Comparison of ENCODE assay signal across 9 cellular contexts in the genomic region with DNA sequence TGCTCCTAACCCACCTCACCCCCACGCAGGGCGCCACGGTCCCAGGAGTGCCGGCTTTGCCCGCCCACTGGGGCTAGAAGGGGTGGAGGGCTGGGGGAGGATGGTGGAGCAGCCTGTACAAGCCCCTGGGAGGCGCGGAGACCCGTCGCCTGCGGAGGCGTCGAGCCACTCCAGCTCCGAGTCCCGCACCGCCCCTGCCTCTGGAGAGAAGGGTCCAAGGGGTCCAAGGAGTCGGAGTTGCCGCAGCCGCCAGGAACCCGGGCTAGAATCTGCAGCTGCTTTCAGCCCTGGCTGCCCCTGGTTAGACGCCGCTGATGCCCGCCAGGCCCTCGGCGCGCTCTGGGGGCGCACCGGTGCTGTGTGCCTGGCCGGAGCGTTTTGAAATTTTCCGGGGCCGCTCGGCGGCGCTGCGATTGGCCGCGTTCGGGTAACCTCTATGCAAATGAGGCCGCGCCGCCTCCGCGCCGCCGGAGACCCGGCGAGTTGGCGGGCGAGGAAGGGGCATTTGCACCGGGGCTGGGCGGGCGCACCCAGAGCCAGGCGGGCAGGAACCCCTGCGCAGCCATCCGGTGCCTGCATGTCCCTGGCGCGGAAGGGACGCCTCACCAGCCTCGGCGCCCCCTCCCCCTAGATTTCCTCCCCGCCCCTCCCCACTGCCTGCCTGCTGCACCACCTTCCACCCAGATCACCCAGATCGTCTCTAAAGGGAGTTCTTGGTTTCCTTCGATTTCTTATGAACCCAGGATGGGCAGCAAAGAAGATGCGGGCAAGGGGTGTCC. TPM values are rescaled to one million over a fixed set of nuclear protein-coding genes. Genes with fewer than 3 reads are reported as not detected.
A peak's percentile ranks its signal among the peaks of the same experiment; 100 is the strongest.
DNase-seq lines count a peak whose midpoint lies in the region; ATAC-seq, FAIRE-seq and TF ChIP-seq lines count a peak whose summit lies in the region.
"Had no signal": no experiment of that assay in that cellular context is flagged by ENCODE, and none has a peak within 500 bp of the region (broad histone marks: within the 10 kb centered on the region; RNA-seq: fewer than 3 reads in every experiment).

A gene with protein sequence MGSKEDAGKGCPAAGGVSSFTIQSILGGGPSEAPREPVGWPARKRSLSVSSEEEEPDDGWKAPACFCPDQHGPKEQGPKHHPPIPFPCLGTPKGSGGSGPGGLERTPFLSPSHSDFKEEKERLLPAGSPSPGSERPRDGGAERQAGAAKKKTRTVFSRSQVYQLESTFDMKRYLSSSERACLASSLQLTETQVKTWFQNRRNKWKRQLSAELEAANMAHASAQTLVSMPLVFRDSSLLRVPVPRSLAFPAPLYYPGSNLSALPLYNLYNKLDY (plus strand): TSS at position 502 of the 779 bp plus-strand sequence. CDS start 243 bp downstream, at position 745.

- H3F3A ChIP-seq in PC-3 (ENCODE audit: low read length, unreplicated experiment), result no peaks in the 10 kb centered on the region

- H3K9me3 ChIP-seq in A549 (no peaks in the 10 kb centered on the region), OCI-LY7 (ENCODE audit: low read length) (no peaks in the 10 kb centered on the region), PC-3 (ENCODE audit: low read length) (no peaks in the 10 kb centered on the region)

- WGBS in A549 (ENCODE audit: missing lambda C conversion rate), result 31% methylated on average over 11 of the region's 64 CpGs

- H3K36me3 ChIP-seq in OCI-LY7 (ENCODE audit: insufficient read depth, low read length), result no peaks in the 10 kb centered on the region
- no peaks in the 10 kb centered on the region for H3K36me3 ChIP-seq in PC-3 (ENCODE audit: low read depth, low read length)

- CTCF ChIA-PET in A549 (lab: Yijun Ruan, JAX) (interaction anchor here (1.0 to 9.4 kb wide), 3 partner anchors 12 to 410 kb away, joined by 3 to 64 read pairs (median 3); no protein-coding TSS in a partner anchor), OCI-LY7 (lab: Charles Lee; ENCODE audit: unreplicated experiment) (no interaction called here), PC-3 (lab: Charles Lee) (no interaction called here)

- peak within 1 kb of the TSS; percentile 46 for H3K4me3 ChIP-seq in A549
- H3K4me3 ChIP-seq in OCI-LY7 (ENCODE audit: low read depth, low read length, poor library complexity, severe bottlenecking), result peak within 1 kb of the TSS; percentile 61
- H3K4me3 ChIP-seq in PC-3 (ENCODE audit: low read length), result no peak within 1 kb of the TSS

- TF ChIP-seq CTCF in A549 (IDR thresholded peaks at IDR 0.05), result no peak
- no peak for TF ChIP-seq CTCF in GM13976 (IDR thresholded peaks at IDR 0.05; ENCODE audit: borderline replicate concordance, control extremely low read depth, extremely low read depth, insufficient read depth, missing control alignments)
- TF ChIP-seq CTCF in OCI-LY7 (conservative IDR thresholded peaks at IDR 0.05; ENCODE audit: low read length), result peak; percentile 19; the same call in 1 of the 2 replicates
- peak; percentile 2 for TF ChIP-seq CTCF in foreskin keratinocyte (conservative IDR thresholded peaks at IDR 0.05)
- no peak for TF ChIP-seq CTCF in PC-3 (conservative IDR thresholded peaks at IDR 0.05; ENCODE audit: low read depth, low read length)

- no TSS peak for BruUV-seq in OCI-LY7 (replicated peaks; lab: Mats Ljungman, UMichigan)
- no TSS peak for BruUV-seq in PC-3 (replicated peaks; lab: Mats Ljungman, UMichigan)

- no peak within 1 kb of the TSS; the same call in 1 of the 2 replicates for H2AFZ ChIP-seq in OCI-LY7 (ENCODE audit: low read length)
- no peak within 1 kb of the TSS for H2AFZ ChIP-seq in PC-3 (ENCODE audit: low read length)

- H3K9ac ChIP-seq in PC-3 (ENCODE audit: low read length), result no peak within 1 kb of the TSS

- H4K20me1 ChIP-seq in OCI-LY7 (ENCODE audit: insufficient read depth, low read length) (no peaks in the 10 kb centered on the region), PC-3 (ENCODE audit: low read length) (no peaks in the 10 kb centered on the region)

- H3K27ac ChIP-seq in A549 (peak within 1 kb of the TSS in 1 of 2 experiments; percentile 78; a peak in 3 of 6 replicates), OCI-LY7 (ENCODE audit: low read depth, low read length, poor library complexity, severe bottlenecking) (no peak within 1 kb of the TSS), foreskin keratinocyte (no peak within 1 kb of the TSS), PC-3 (ENCODE audit: low read length) (no peak within 1 kb of the TSS)

- intact Hi-C loops in OCI-LY7 (cut with micrococcal nuclease; ENCODE audit: unreplicated experiment), result loop anchor here (5.0 kb wide), 1 partner anchor 389 kb away; no protein-coding TSS in a partner anchor
- intact Hi-C loops in head of caudate nucleus (cut with DNase I), result no loop called here
- intact Hi-C loops in PC-3 (cut with micrococcal nuclease), result no loop called here

- POLR2A ChIA-PET in A549 (lab: Yijun Ruan, JAX) (no interaction called here), OCI-LY7 (lab: Charles Lee) (no interaction called here), PC-3 (lab: Charles Lee; ENCODE audit: unreplicated experiment) (no interaction called here)

- H3K9me2 ChIP-seq in OCI-LY7 (ENCODE audit: insufficient read depth, low read length) (no peaks in the 10 kb centered on the region), PC-3 (replicated peaks; ENCODE audit: low read length) (no peaks in the 10 kb centered on the region)

- H3K79me2 ChIP-seq in OCI-LY7 (ENCODE audit: insufficient read depth, low read depth, low read length) (no peaks in the 10 kb centered on the region), PC-3 (ENCODE audit: low read length) (no peaks in the 10 kb centered on the region)

- no peak for TF ChIP-seq POLR2A in A549 (IDR thresholded peaks at IDR 0.05; ENCODE audit: low read length)

- in situ Hi-C loops in GM13976 (cut with MboI; ENCODE audit: low sequenced_read_pairs, unreplicated experiment), result no loop called here

- TF ChIP-seq EP300 in A549 (IDR thresholded peaks at IDR 0.05), result no peak

- H3K4me1 ChIP-seq in A549 (peaks cover 4% of the 10 kb centered on the region; the same call in 2 of the 3 replicates), OCI-LY7 (ENCODE audit: insufficient read depth, low read length, poor library complexity, severe bottlenecking) (peaks cover 14% of the 10 kb centered on the region), foreskin keratinocyte (no peaks in the 10 kb centered on the region), PC-3 (ENCODE audit: insufficient read depth, low read length) (0 out of 2 replicates have a peak, but pooled peaks cover 6% of the 10 kb centered on the region)

- H3K27me3 ChIP-seq in foreskin keratinocyte (peaks cover 100% of the 10 kb centered on the region), PC-3 (ENCODE audit: low read length) (no peaks in the 10 kb centered on the region)

- no peak for TF ChIP-seq RAD21 in A549 (conservative IDR thresholded peaks at IDR 0.05 in 1 of 2, IDR thresholded peaks at IDR 0.05 in 1 of 2)

- no peak for FAIRE-seq in A549 (lab: Jason Lieb, UNC)

- ATAC-seq in A549 (peak; percentile 62 to 84; a peak in 4 of 6 replicates), foreskin keratinocyte (peak; percentile 8), PC-3 (no peak)

- DNase-seq in A549 (ENCODE audit: low read depth in 1 of 2, low spot score in 1 of 2) (no peak), GM13976 (ENCODE audit: low spot score) (peak; percentile 79), OCI-LY7 (ENCODE audit: low spot score) (peak; percentile 45), foreskin keratinocyte (no peak), SIG-M5 (lab: John Stamatoyannopoulos, UW) (no peak), head of caudate nucleus (no peak), SW480 (ENCODE audit: low spot score) (no peak), PC-3 (no peak)

- H3K4me2 ChIP-seq in A549, result peak within 1 kb of the TSS; percentile 92
- peak within 1 kb of the TSS; percentile 66 for H3K4me2 ChIP-seq in OCI-LY7 (ENCODE audit: low read length)
- H3K4me2 ChIP-seq in PC-3 (ENCODE audit: low read length), result no peak within 1 kb of the TSS

TF ChIP-seq in A549, 52 proteins besides CTCF, POLR2A, EP300 and RAD21:
- TF ChIP-seq, protein P1, sequence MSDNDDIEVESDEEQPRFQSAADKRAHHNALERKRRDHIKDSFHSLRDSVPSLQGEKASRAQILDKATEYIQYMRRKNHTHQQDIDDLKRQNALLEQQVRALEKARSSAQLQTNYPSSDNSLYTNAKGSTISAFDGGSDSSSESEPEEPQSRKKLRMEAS (IDR thresholded peaks at IDR 0.05), result 0 out of 2 replicates have a peak, but pooled peaks have one; percentile 15
- TF ChIP-seq PHF8 (IDR thresholded peaks at IDR 0.05; ENCODE audit: borderline replicate concordance, low read depth) (no peak), USF2 (IDR thresholded peaks at IDR 0.05) (no peak), FOXS1 (CRISPR knock-in tag; IDR thresholded peaks at IDR 0.05) (no peak), E2F6 (IDR thresholded peaks at IDR 0.05; ENCODE audit: borderline replicate concordance, low read depth) (0 out of 2 replicates have a peak, but pooled peaks have one; percentile 18)

RNA-seq across cellular contexts. Expression of the gene that starts here (rescaled TPM):
- not detected in 2 replicates for polyA plus RNA-seq in A549 (2011; rRNA removed)
- 0.04 and 0.08 TPM in 2 replicates for polyA plus RNA-seq in A549 (2012; cell fraction: cytosol; rRNA removed)
- polyA plus RNA-seq in A549 (2012; cell fraction: nucleus; rRNA removed), result 0.06 and 0.07 TPM in 2 replicates
- polyA plus RNA-seq in A549 (2017; fragmentation: RNase III; extraction: RNeasy Plus Mini Kit Qiagen cat#74134 plus additional on column Dnase treatment), result 0.07 to 0.09 TPM (median 0.08 TPM) in 3 replicates
- not detected in 2 replicates for polyA minus RNA-seq in A549 (2011; rRNA and poly(A)+ RNA removed)
- total RNA-seq in OCI-LY7 (2014; rRNA removed; shearing (Covaris generic)), result 1.2 and 2.0 TPM in 2 replicates
- total RNA-seq in OCI-LY7 (2022), result 1.7 and 2.4 TPM in 2 replicates
- total RNA-seq in foreskin keratinocyte, result not detected in 2 replicates
- polyA plus RNA-seq in foreskin keratinocyte, result not detected in 2 replicates
- not detected in 2 replicates for total RNA-seq in PC-3 (2014; rRNA removed)
- total RNA-seq: skeletal muscle tissue had no signal

Comparison
In these comparisons a context has a peak if more than half of its experiments do, and no peak if none do; other contexts are left out.
1. Peak in ATAC-seq, H3K4me3 ChIP-seq and H3K4me2 ChIP-seq in A549; RNA of the gene not detected or under 1 TPM.
2. Peak in ATAC-seq in foreskin keratinocyte; RNA of the gene not detected or under 1 TPM.
3. DNase-seq: peak in GM13976 (single experiment) and OCI-LY7 (single experiment); none in A549 (0 of 2), foreskin keratinocyte (0 of 2), SIG-M5 (single experiment), head of caudate nucleus (0 of 42), SW480 (single experiment) and PC-3 (single experiment).
4. CTCF ChIP-seq: peak in OCI-LY7 (single experiment) and foreskin keratinocyte (single experiment); none in A549 (single experiment), GM13976 (single experiment) and PC-3 (single experiment).